ENCODE assay signal across 1 cellular context in the genomic region with DNA sequence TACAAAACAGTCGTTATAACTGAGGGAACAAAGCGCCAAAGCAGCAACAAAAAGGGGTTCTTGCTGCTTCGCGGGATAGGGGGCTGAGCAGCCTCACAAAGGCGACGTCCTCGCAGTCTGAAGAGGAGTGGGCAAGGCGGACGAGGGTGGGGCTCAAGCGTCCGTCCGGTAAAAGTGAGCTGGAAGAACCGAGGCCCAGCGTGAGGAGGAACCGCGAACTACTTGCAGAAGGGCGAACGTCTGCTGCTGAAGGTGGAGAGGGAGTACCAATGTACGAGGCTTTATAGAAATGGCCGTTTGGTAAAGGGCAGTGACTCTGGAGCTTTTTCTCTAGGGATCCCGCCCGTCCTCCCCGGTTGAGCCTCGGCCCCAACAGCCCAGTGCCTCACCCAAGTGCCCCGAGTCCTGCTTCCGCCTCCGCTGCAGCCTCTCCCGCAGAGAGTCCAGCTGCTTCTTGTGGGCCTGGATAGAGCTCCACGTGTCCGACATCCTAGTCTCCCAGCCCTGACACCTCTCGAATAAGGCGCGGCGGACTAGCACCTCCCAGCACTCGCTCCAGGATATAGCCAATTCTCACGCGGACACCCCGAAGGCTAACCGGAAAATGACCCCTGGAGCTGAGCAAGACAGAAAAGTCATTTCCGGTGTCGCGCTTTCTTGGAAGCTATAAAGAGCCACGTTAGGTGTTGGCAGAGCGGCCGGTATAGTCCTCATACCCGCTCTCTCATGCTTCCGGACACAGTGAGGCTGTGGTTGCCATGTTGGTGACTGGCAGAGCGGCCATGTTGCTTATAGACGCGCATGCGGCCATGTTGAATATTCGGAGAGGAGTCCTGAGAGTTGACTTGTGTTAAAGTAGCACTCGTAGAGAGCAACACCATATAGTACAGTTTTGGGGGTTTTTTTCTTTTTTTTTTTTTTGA.
TF ChIP-seq lines count a peak whose summit lies in the region.

A gene (minus strand): TSS at position 606 of the 923 bp plus-strand sequence. CDS start 117 bp downstream, at position 489.

TF ChIP-seq in K562, 482 proteins besides CTCF, POLR2A, EP300 and RAD21 (continued from another document and continues in another):
- TF ChIP-seq NR4A1 (CRISPR knock-in tag; IDR thresholded peaks at IDR 0.05) = no peak
- TF ChIP-seq NR4A1 (tag; IDR thresholded peaks at IDR 0.05) = no peak
- TF ChIP-seq, protein P1, sequence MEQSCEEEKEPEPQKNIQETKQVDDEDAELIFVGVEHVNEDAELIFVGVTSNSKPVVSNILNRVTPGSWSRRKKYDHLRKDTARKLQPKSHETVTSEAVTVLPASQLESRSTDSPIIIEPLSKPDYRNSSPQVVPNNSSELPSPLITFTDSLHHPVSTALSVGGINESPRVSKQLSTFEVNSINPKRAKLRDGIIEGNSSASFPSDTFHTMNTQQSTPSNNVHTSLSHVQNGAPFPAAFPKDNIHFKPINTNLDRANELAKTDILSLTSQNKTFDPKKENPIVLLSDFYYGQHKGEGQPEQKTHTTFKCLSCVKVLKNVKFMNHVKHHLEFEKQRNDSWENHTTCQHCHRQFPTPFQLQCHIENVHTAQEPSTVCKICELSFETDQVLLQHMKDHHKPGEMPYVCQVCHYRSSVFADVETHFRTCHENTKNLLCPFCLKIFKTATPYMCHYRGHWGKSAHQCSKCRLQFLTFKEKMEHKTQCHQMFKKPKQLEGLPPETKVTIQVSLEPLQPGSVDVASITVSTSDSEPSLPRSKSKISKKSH (CRISPR knock-in tag; IDR thresholded peaks at IDR 0.05) = no peak
- no peak for TF ChIP-seq FUS (optimal IDR thresholded peaks at IDR 0.05; ENCODE audit: low read depth, low read length)
- TF ChIP-seq ZFX (CRISPR knock-in tag; IDR thresholded peaks at IDR 0.05) = peak; percentile 75
- no peak for TF ChIP-seq ZNF57 (CRISPR knock-in tag; IDR thresholded peaks at IDR 0.05)
- peak; percentile 26; the same call in 1 of the 2 replicates for TF ChIP-seq ZNF143 (CRISPR knock-in tag; IDR thresholded peaks at IDR 0.05)
- peak; percentile 34; the same call in 1 of the 2 replicates for TF ChIP-seq NFE2 (IDR thresholded peaks at IDR 0.05; ENCODE audit: low read depth)
- no peak for TF ChIP-seq SOX6 (IDR thresholded peaks at IDR 0.05)
- TF ChIP-seq ETV1 (tag; conservative IDR thresholded peaks at IDR 0.05; ENCODE audit: low read depth) = peak; percentile 91
- no peak for TF ChIP-seq GATAD2A (IDR thresholded peaks at IDR 0.05)
- TF ChIP-seq, protein P2, sequence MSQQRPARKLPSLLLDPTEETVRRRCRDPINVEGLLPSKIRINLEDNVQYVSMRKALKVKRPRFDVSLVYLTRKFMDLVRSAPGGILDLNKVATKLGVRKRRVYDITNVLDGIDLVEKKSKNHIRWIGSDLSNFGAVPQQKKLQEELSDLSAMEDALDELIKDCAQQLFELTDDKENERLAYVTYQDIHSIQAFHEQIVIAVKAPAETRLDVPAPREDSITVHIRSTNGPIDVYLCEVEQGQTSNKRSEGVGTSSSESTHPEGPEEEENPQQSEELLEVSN (IDR thresholded peaks at IDR 0.05; ENCODE audit: borderline replicate concordance in 1 of 2, extremely low read depth in 1 of 2, insufficient read depth in 1 of 2, insufficient read length in 1 of 2, low read depth in 1 of 2, low read length in 1 of 2, poor library complexity in 1 of 2, severe bottlenecking in 1 of 2) = peak; percentile 60 to 86
- peak; percentile 99 to 100 (median 100) for TF ChIP-seq YY1 (IDR thresholded peaks at IDR 0.05; ENCODE audit: borderline replicate concordance in 1 of 3, control insufficient read depth in 1 of 3, extremely low read depth in 1 of 3, insufficient read depth in 3 of 3, insufficient read length in 1 of 3, insufficient replicate concordance in 2 of 3, low read depth in 1 of 3, low read length in 2 of 3)
- TF ChIP-seq POLR3A (IDR thresholded peaks at IDR 0.05; ENCODE audit: borderline replicate concordance, extremely low read depth, insufficient read depth, insufficient read length) = no peak
- TF ChIP-seq, protein P3, sequence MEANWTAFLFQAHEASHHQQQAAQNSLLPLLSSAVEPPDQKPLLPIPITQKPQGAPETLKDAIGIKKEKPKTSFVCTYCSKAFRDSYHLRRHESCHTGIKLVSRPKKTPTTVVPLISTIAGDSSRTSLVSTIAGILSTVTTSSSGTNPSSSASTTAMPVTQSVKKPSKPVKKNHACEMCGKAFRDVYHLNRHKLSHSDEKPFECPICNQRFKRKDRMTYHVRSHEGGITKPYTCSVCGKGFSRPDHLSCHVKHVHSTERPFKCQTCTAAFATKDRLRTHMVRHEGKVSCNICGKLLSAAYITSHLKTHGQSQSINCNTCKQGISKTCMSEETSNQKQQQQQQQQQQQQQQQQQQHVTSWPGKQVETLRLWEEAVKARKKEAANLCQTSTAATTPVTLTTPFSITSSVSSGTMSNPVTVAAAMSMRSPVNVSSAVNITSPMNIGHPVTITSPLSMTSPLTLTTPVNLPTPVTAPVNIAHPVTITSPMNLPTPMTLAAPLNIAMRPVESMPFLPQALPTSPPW (CRISPR knock-in tag; IDR thresholded peaks at IDR 0.05) = peak; percentile 70
- TF ChIP-seq TEAD2 (tag; IDR thresholded peaks at IDR 0.05) = no peak
- no peak for TF ChIP-seq XRCC4 (IDR thresholded peaks at IDR 0.05; ENCODE audit: extremely low read depth, insufficient read depth, insufficient read length)
- TF ChIP-seq, protein P4, sequence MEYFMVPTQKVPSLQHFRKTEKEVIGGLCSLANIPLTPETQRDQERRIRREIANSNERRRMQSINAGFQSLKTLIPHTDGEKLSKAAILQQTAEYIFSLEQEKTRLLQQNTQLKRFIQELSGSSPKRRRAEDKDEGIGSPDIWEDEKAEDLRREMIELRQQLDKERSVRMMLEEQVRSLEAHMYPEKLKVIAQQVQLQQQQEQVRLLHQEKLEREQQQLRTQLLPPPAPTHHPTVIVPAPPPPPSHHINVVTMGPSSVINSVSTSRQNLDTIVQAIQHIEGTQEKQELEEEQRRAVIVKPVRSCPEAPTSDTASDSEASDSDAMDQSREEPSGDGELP (CRISPR knock-in tag; IDR thresholded peaks at IDR 0.05; ENCODE audit: borderline replicate concordance) = peak; percentile 79; the same call in 1 of the 2 replicates
- no peak for TF ChIP-seq ZNF551 (CRISPR knock-in tag; IDR thresholded peaks at IDR 0.05)
- TF ChIP-seq RBM22 (IDR thresholded peaks at IDR 0.05; ENCODE audit: low read depth, low read length, poor library complexity, severe bottlenecking) = no peak
- peak; percentile 51 for TF ChIP-seq HDAC2 (IDR thresholded peaks at IDR 0.05)
- TF ChIP-seq, protein P5, sequence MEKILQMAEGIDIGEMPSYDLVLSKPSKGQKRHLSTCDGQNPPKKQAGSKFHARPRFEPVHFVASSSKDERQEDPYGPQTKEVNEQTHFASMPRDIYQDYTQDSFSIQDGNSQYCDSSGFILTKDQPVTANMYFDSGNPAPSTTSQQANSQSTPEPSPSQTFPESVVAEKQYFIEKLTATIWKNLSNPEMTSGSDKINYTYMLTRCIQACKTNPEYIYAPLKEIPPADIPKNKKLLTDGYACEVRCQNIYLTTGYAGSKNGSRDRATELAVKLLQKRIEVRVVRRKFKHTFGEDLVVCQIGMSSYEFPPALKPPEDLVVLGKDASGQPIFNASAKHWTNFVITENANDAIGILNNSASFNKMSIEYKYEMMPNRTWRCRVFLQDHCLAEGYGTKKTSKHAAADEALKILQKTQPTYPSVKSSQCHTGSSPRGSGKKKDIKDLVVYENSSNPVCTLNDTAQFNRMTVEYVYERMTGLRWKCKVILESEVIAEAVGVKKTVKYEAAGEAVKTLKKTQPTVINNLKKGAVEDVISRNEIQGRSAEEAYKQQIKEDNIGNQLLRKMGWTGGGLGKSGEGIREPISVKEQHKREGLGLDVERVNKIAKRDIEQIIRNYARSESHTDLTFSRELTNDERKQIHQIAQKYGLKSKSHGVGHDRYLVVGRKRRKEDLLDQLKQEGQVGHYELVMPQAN (IDR thresholded peaks at IDR 0.05; ENCODE audit: borderline replicate concordance) = peak; percentile 89
- peak; percentile 59 for TF ChIP-seq RBBP5 (IDR thresholded peaks at IDR 0.05; ENCODE audit: borderline replicate concordance, insufficient read depth, low read length, poor library complexity, severe bottlenecking)
- TF ChIP-seq ZBTB1 (CRISPR knock-in tag; IDR thresholded peaks at IDR 0.05; ENCODE audit: borderline replicate concordance, low read depth) = 0 out of 2 replicates have a peak, but pooled peaks have one; percentile 17
- TF ChIP-seq, protein P6, sequence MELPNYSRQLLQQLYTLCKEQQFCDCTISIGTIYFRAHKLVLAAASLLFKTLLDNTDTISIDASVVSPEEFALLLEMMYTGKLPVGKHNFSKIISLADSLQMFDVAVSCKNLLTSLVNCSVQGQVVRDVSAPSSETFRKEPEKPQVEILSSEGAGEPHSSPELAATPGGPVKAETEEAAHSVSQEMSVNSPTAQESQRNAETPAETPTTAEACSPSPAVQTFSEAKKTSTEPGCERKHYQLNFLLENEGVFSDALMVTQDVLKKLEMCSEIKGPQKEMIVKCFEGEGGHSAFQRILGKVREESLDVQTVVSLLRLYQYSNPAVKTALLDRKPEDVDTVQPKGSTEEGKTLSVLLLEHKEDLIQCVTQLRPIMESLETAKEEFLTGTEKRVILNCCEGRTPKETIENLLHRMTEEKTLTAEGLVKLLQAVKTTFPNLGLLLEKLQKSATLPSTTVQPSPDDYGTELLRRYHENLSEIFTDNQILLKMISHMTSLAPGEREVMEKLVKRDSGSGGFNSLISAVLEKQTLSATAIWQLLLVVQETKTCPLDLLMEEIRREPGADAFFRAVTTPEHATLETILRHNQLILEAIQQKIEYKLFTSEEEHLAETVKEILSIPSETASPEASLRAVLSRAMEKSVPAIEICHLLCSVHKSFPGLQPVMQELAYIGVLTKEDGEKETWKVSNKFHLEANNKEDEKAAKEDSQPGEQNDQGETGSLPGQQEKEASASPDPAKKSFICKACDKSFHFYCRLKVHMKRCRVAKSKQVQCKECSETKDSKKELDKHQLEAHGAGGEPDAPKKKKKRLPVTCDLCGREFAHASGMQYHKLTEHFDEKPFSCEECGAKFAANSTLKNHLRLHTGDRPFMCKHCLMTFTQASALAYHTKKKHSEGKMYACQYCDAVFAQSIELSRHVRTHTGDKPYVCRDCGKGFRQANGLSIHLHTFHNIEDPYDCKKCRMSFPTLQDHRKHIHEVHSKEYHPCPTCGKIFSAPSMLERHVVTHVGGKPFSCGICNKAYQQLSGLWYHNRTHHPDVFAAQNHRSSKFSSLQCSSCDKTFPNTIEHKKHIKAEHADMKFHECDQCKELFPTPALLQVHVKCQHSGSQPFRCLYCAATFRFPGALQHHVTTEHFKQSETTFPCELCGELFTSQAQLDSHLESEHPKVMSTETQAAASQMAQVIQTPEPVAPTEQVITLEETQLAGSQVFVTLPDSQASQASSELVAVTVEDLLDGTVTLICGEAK (IDR thresholded peaks at IDR 0.05) = peak; percentile 98
- TF ChIP-seq, protein P6 (CRISPR knock-in tag; IDR thresholded peaks at IDR 0.05) = no peak
- TF ChIP-seq, protein P7, sequence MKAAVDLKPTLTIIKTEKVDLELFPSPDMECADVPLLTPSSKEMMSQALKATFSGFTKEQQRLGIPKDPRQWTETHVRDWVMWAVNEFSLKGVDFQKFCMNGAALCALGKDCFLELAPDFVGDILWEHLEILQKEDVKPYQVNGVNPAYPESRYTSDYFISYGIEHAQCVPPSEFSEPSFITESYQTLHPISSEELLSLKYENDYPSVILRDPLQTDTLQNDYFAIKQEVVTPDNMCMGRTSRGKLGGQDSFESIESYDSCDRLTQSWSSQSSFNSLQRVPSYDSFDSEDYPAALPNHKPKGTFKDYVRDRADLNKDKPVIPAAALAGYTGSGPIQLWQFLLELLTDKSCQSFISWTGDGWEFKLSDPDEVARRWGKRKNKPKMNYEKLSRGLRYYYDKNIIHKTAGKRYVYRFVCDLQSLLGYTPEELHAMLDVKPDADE (conservative IDR thresholded peaks at IDR 0.05; ENCODE audit: control insufficient read depth, low read depth, low read length) = peak; percentile 46
- TF ChIP-seq NFYB (IDR thresholded peaks at IDR 0.05; ENCODE audit: extremely low read depth, insufficient read length) = no peak
- peak; percentile 91 for TF ChIP-seq MYC (IDR thresholded peaks at IDR 0.05; ENCODE audit: low read depth, low read length)
- no peak for TF ChIP-seq MYC (CRISPR knock-in tag; IDR thresholded peaks at IDR 0.05; ENCODE audit: borderline replicate concordance, low read depth)
- TF ChIP-seq DIDO1 (tag; IDR thresholded peaks at IDR 0.05; ENCODE audit: low read depth) = peak; percentile 75
- TF ChIP-seq ZKSCAN1 (IDR thresholded peaks at IDR 0.05; ENCODE audit: low read depth, low read length) = no peak
- TF ChIP-seq HDAC3 (IDR thresholded peaks at IDR 0.05; ENCODE audit: borderline replicate concordance, partially characterized antibody) = no peak
- TF ChIP-seq SREBF2 (CRISPR knock-in tag; IDR thresholded peaks at IDR 0.05) = no peak
